18 cellular contexts compared by ENCODE assay signal in the genomic region with DNA sequence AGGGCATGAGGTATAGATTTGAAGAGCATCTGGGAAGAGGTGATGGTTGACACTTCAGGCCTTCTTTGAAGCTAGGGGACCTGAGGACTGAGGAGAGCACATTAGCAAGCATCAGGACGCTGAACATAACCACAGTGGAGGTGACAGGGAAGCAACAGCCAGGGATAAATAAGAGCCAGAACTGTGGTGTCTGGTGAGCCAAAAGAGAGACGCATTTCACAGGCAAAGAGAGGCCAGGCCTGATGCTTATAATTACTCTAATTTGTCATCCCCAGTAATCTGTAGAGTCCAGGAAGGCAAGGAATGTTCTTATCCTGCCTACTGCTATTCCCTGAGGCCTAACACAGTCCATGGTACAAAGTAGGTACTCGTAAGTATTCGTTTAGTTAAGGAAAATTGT. TPM values are rescaled to one million over a fixed set of nuclear protein-coding genes. Genes with fewer than 3 reads are reported as not detected.
DNase-seq lines count a peak whose midpoint lies in the region; ATAC-seq, FAIRE-seq and TF ChIP-seq lines count a peak whose summit lies in the region.
"Had no signal": no experiment of that assay in that cellular context is flagged by ENCODE, and none has a peak within 500 bp of the region (broad histone marks: within the 10 kb centered on the region; RNA-seq: fewer than 3 reads in every experiment).

No MANE protein-coding gene starts in this region.

- no peaks in the 10 kb centered on the region for H4K20me1 ChIP-seq in HepG2 (ENCODE audit: insufficient read depth, low read length)

- no peaks in the 10 kb centered on the region for H3K27me3 ChIP-seq in ascending aorta
- no peaks in the 10 kb centered on the region for H3K27me3 ChIP-seq in heart left ventricle
- no peaks in the 10 kb centered on the region for H3K27me3 ChIP-seq in thyroid gland
- H3K27me3 ChIP-seq in HepG2 (ENCODE audit: control insufficient read depth in 1 of 2, insufficient read depth in 2 of 2, low read length in 2 of 2), result no peaks in the 10 kb centered on the region

- TF ChIP-seq CTCF in ascending aorta (IDR thresholded peaks at IDR 0.05), result no peak
- TF ChIP-seq CTCF in heart left ventricle (IDR thresholded peaks at IDR 0.05), result no peak
- no peak for TF ChIP-seq CTCF in nephron (IDR thresholded peaks at IDR 0.05; ENCODE audit: unreplicated experiment in 3 of 3)
- TF ChIP-seq CTCF in thyroid gland (IDR thresholded peaks at IDR 0.05), result no peak
- no peak for TF ChIP-seq CTCF in HepG2 (CRISPR knock-in tag; IDR thresholded peaks at IDR 0.05)

- BruUV-seq in HepG2 (replicated peaks; lab: Mats Ljungman, UMichigan), result no TSS peak

- H3K79me2 ChIP-seq in HepG2 (ENCODE audit: insufficient read depth, low read length), result no peaks in the 10 kb centered on the region

- intact Hi-C loops in ascending aorta (cut with DNase I), result no loop called here
- intact Hi-C loops in heart left ventricle (cut with DNase I), result no loop called here
- intact Hi-C loops in thyroid gland (cut with DNase I), result loop anchor here (10.0 kb wide), 1 partner anchor 145 kb away; no protein-coding TSS in a partner anchor
- intact Hi-C loops in HepG2 (cut with micrococcal nuclease; ENCODE audit: unreplicated experiment), result no loop called here

- FAIRE-seq in HepG2 (lab: Jason Lieb, UNC), result no peak
- FAIRE-seq: GM12878, islet of Langerhans had no signal

- ATAC-seq in heart left ventricle, result peak in 3 of 4 donors; percentile 6 to 30 (median 25)
- ATAC-seq in natural killer cell treated with Interleukin-12 subunit alpha and Interleukin-12 subunit beta and Interleukin-15 and Interleukin-18, amount 100 ng/mL, for 72 hours, result no peak
- ATAC-seq in HepG2, result no peak
- ATAC-seq: activated T-helper 17 cell treated with anti-CD3 and anti-CD28 coated beads, Interleukin-2, amount 50 U/mL, for 72 hours; GM12878; T-cell had no signal

- no peak overlapping the region for H2AFZ ChIP-seq in HepG2 (ENCODE audit: low read length)

- TF ChIP-seq EP300 in HepG2 (IDR thresholded peaks at IDR 0.05; ENCODE audit: low read depth in 2 of 2, low read length in 2 of 2) (no peak), HepG2 (CRISPR knock-in tag; IDR thresholded peaks at IDR 0.05; ENCODE audit: borderline replicate concordance) (no peak)

- peaks cover 41% of the 10 kb centered on the region for H3K4me1 Mint-ChIP-seq in nephron
- peaks cover 16 to 24% of the 10 kb centered on the region in 2 donors for H3K4me1 Mint-ChIP-seq in natural killer cell treated with Interleukin-12 subunit alpha and Interleukin-12 subunit beta and Interleukin-15 and Interleukin-18, amount 100 ng/mL, for 72 hours (ENCODE audit: low read depth in 2 of 2)

- POLR2A ChIA-PET in HepG2 (lab: Yijun Ruan, JAX), result no interaction called here

- TF ChIP-seq POLR2A in heart left ventricle (IDR thresholded peaks at IDR 0.05) (no peak), thyroid gland (IDR thresholded peaks at IDR 0.05) (no peak), HepG2 (IDR thresholded peaks at IDR 0.05; ENCODE audit: insufficient read depth in 1 of 2, low read depth in 2 of 2, low read length in 2 of 2) (no peak)

- no peak overlapping the region for H3K4me3 Mint-ChIP-seq in nephron
- no peak overlapping the region for H3K4me3 Mint-ChIP-seq in natural killer cell treated with Interleukin-12 subunit alpha and Interleukin-12 subunit beta and Interleukin-15 and Interleukin-18, amount 100 ng/mL, for 72 hours
- H3K4me3 Mint-ChIP-seq: activated CD4-positive, alpha-beta memory T cell treated with anti-CD3 and anti-CD28 coated beads, Interleukin-2, amount 10 ng/mL, durations not matched to agents 7 days and 5 days; activated T-helper 17 cell treated with anti-CD3 and anti-CD28 coated beads, Interleukin-2, amount 50 U/mL, for 72 hours; stimulated activated naive CD8-positive, alpha-beta T cell treated with anti-CD3 and anti-CD28 coated beads, Interleukin-15, Interleukin-2, amounts not matched to agents 100 ng/mL and 50 ng/mL, for 24 hours; T-cell had no signal

- H3K27me3 Mint-ChIP-seq in nephron (ENCODE audit: low read depth), result peaks cover under 1% of the 10 kb centered on the region
- H3K27me3 Mint-ChIP-seq in natural killer cell treated with Interleukin-12 subunit alpha and Interleukin-12 subunit beta and Interleukin-15 and Interleukin-18, amount 100 ng/mL, for 72 hours, result no peaks in the 10 kb centered on the region
- H3K27me3 Mint-ChIP-seq: activated CD4-positive, alpha-beta memory T cell treated with anti-CD3 and anti-CD28 coated beads, Interleukin-2, amount 10 ng/mL, durations not matched to agents 7 days and 5 days; activated T-helper 17 cell treated with anti-CD3 and anti-CD28 coated beads, Interleukin-2, amount 50 U/mL, for 72 hours; stimulated activated naive CD8-positive, alpha-beta T cell treated with anti-CD3 and anti-CD28 coated beads, Interleukin-15, Interleukin-2, amounts not matched to agents 100 ng/mL and 50 ng/mL, for 24 hours; T-cell had no signal

- in situ Hi-C loops in HepG2 (cut with HindIII; ENCODE audit: extremely low pct_ligation_motif_present, low pct_unique_long_range_greater_than_20kb), result no loop called here

- DNase-seq in ascending aorta (ENCODE audit: low spot score in 2 of 2) (no peak), heart left ventricle (no peak), thyroid gland (no peak), HepG2 (ENCODE audit: low spot score) (no peak), amniotic stem cell (lab: John Stamatoyannopoulos, UW) (no peak), activated T-cell treated with anti-CD3 and anti-CD28 coated beads for 4 hours (no peak)
- DNase-seq in natural killer cell treated with Interleukin-12 subunit alpha and Interleukin-12 subunit beta and Interleukin-15 and Interleukin-18, amount 100 ng/mL, for 72 hours (ENCODE audit: low spot score), result no peak
- DNase-seq: activated CD4-positive, alpha-beta memory T cell treated with anti-CD3 and anti-CD28 coated beads, Interleukin-2, amount 10 ng/mL, durations not matched to agents 7 days and 5 days; COR-L47; cortex of kidney; Kasumi-1; NCI-H1417 treated with DMSO at 0.1 percent for 48 hours; T-cell had no signal

- no peak overlapping the region for H3K4me2 ChIP-seq in HepG2 (ENCODE audit: low read depth, low read length)

- H3K9ac ChIP-seq in HepG2 (ENCODE audit: insufficient read depth, low read depth, low read length), result no peak overlapping the region

- no peaks in the 10 kb centered on the region for H3K9me3 Mint-ChIP-seq in nephron
- H3K9me3 Mint-ChIP-seq in natural killer cell treated with Interleukin-12 subunit alpha and Interleukin-12 subunit beta and Interleukin-15 and Interleukin-18, amount 100 ng/mL, for 72 hours, result no peaks in the 10 kb centered on the region
- H3K9me3 Mint-ChIP-seq: activated CD4-positive, alpha-beta memory T cell treated with anti-CD3 and anti-CD28 coated beads, Interleukin-2, amount 10 ng/mL, durations not matched to agents 7 days and 5 days; activated T-helper 17 cell treated with anti-CD3 and anti-CD28 coated beads, Interleukin-2, amount 50 U/mL, for 72 hours; stimulated activated naive CD8-positive, alpha-beta T cell treated with anti-CD3 and anti-CD28 coated beads, Interleukin-15, Interleukin-2, amounts not matched to agents 100 ng/mL and 50 ng/mL, for 24 hours; T-cell had no signal

- H3K36me3 ChIP-seq in ascending aorta (no peaks in the 10 kb centered on the region), heart left ventricle (no peaks in the 10 kb centered on the region), thyroid gland (no peaks in the 10 kb centered on the region), HepG2 (replicated peaks in 1 of 2; ENCODE audit: control insufficient read depth in 1 of 2, insufficient read depth in 2 of 2, low read length in 2 of 2) (no peaks in the 10 kb centered on the region)

- peaks cover 10 to 58% of the 10 kb centered on the region in 2 donors for H3K4me1 ChIP-seq in ascending aorta
- peaks cover 0 to 62% (median 20%) of the 10 kb centered on the region in 12 donors for H3K4me1 ChIP-seq in heart left ventricle
- peaks cover 0 to 5% of the 10 kb centered on the region in 2 donors for H3K4me1 ChIP-seq in thyroid gland
- H3K4me1 ChIP-seq in HepG2 (ENCODE audit: insufficient read depth, low read length), result peaks cover 14% of the 10 kb centered on the region

- CTCF ChIA-PET in HepG2 (lab: Yijun Ruan, JAX; ENCODE audit: low intra/inter-chr PET ratio, low total read pairs), result no interaction called here

- peak overlapping the region in 2 of 3 experiments; percentile 8 to 44 for H3K27ac Mint-ChIP-seq in nephron
- no peak overlapping the region for H3K27ac Mint-ChIP-seq in natural killer cell treated with Interleukin-12 subunit alpha and Interleukin-12 subunit beta and Interleukin-15 and Interleukin-18, amount 100 ng/mL, for 72 hours
- H3K27ac Mint-ChIP-seq: activated CD4-positive, alpha-beta memory T cell treated with anti-CD3 and anti-CD28 coated beads, Interleukin-2, amount 10 ng/mL, durations not matched to agents 7 days and 5 days; activated T-helper 17 cell treated with anti-CD3 and anti-CD28 coated beads, Interleukin-2, amount 50 U/mL, for 72 hours; stimulated activated naive CD8-positive, alpha-beta T cell treated with anti-CD3 and anti-CD28 coated beads, Interleukin-15, Interleukin-2, amounts not matched to agents 100 ng/mL and 50 ng/mL, for 24 hours; T-cell had no signal

- peak overlapping the region; percentile 9 to 50 for H3K4me3 ChIP-seq in ascending aorta
- no peak overlapping the region for H3K4me3 ChIP-seq in heart left ventricle
- no peak overlapping the region for H3K4me3 ChIP-seq in thyroid gland (replicated peaks in 1 of 3)
- H3K4me3 ChIP-seq in HepG2 (replicated peaks in 1 of 3; ENCODE audit: insufficient read depth in 1 of 3, low read depth in 2 of 3, low read length in 3 of 3), result no peak overlapping the region
- H3K4me3 ChIP-seq: GM12878 had no signal

- TF ChIP-seq RAD21 in HepG2 (CRISPR knock-in tag; IDR thresholded peaks at IDR 0.05), result no peak

- H3K36me3 Mint-ChIP-seq in nephron (ENCODE audit: low read depth), result no peaks in the 10 kb centered on the region
- no peaks in the 10 kb centered on the region for H3K36me3 Mint-ChIP-seq in natural killer cell treated with Interleukin-12 subunit alpha and Interleukin-12 subunit beta and Interleukin-15 and Interleukin-18, amount 100 ng/mL, for 72 hours
- H3K36me3 Mint-ChIP-seq: T-cell had no signal

- WGBS in heart left ventricle, 4 donors, result 62 to 70% (median 65%) methylated on average over 4 of the region's 4 CpGs
- WGBS in thyroid gland, 2 donors, result 81 to 84% methylated on average over 4 of the region's 4 CpGs
- 94% methylated on average over 4 of the region's 4 CpGs for whole genome bisulfite sequencing in HepG2 (ENCODE audit: low lambda C conversion rate)

- H3K9me3 ChIP-seq in ascending aorta (no peaks in the 10 kb centered on the region), heart left ventricle (no peaks in the 10 kb centered on the region), thyroid gland (no peaks in the 10 kb centered on the region), HepG2 (ENCODE audit: low read length) (no peaks in the 10 kb centered on the region)

- H3K27ac ChIP-seq in ascending aorta (peak overlapping the region; percentile 93 to 94), heart left ventricle (peak overlapping the region in 11 of 12 donors; percentile 15 to 78 (median 64)), thyroid gland (peak overlapping the region; percentile 7 to 55 (median 37)), HepG2 (ENCODE audit: extremely low read length, insufficient read depth, low read length) (no peak overlapping the region)

RNA-seq across cellular contexts. Expression of gene FAS, which starts 10.4 kb away (rescaled TPM):
- 10.5 TPM for total RNA-seq in ascending aorta
- total RNA-seq in heart left ventricle, result 10 to 100 TPM in 2 of 9 donors, 1 to 10 TPM in 7; 2.6 to 15.6 (median 5.1) TPM
- 1 to 10 TPM; 1.6 to 3.2 TPM for polyA plus RNA-seq in heart left ventricle
- 10 to 100 TPM in 3 of 4 donors, 1 to 10 TPM in 1; 9.4 to 34.1 (median 17.4) TPM for total RNA-seq in thyroid gland
- total RNA-seq in natural killer cell treated with Interleukin-12 subunit alpha and Interleukin-12 subunit beta and Interleukin-15 and Interleukin-18, amount 100 ng/mL, for 72 hours, result 10 to 100 TPM; 48.3 to 73.0 TPM
- 15.0 and 17.9 TPM in 2 replicates for total RNA-seq in HepG2 (2016; rRNA removed; fragmentation: Illumina TruSeq; extraction: Trizol)
- total RNA-seq in HepG2 (2016; cell fraction: cytosol; rRNA removed; fragmentation: Illumina TruSeq; extraction: Trizol; ENCODE audit: low read depth), result 4.8 and 5.4 TPM in 2 replicates
- total RNA-seq in HepG2 (2016; cell fraction: insoluble cytoplasmic fraction; rRNA removed; fragmentation: Illumina TruSeq; extraction: Trizol), result 15.8 and 17.7 TPM in 2 replicates
- total RNA-seq in HepG2 (2016; cell fraction: membrane; rRNA removed; fragmentation: Illumina TruSeq; extraction: Trizol), result 11.2 and 12.0 TPM in 2 replicates
- 21.8 and 24.6 TPM in 2 replicates for total RNA-seq in HepG2 (2016; cell fraction: nucleus; rRNA removed; fragmentation: Illumina TruSeq; extraction: Trizol)
- 4.3 and 5.9 TPM in 2 replicates for polyA plus RNA-seq in HepG2 (2011; rRNA removed)
- polyA plus RNA-seq in HepG2 (2011; cell fraction: cytosol; rRNA removed), result 2.6 and 4.4 TPM in 2 replicates
- polyA plus RNA-seq in HepG2 (2011; cell fraction: nucleus; rRNA removed), result 3.1 and 3.5 TPM in 2 replicates
- polyA plus RNA-seq in HepG2 (2012), result 3.1 and 3.3 TPM in 2 replicates
- 3.1 and 3.6 TPM in 2 replicates for polyA plus RNA-seq in HepG2 (2016; cell fraction: cytosol; fragmentation: Illumina TruSeq; extraction: Trizol; ENCODE audit: low read depth)
- polyA plus RNA-seq in HepG2 (2016; cell fraction: insoluble cytoplasmic fraction; fragmentation: Illumina TruSeq; extraction: Trizol; ENCODE audit: low read depth), result 14.7 and 16.1 TPM in 2 replicates
- 6.2 and 7.4 TPM in 2 replicates for polyA plus RNA-seq in HepG2 (2016; cell fraction: membrane; fragmentation: Illumina TruSeq; extraction: Trizol; ENCODE audit: low read depth)
- polyA plus RNA-seq in HepG2 (2016; cell fraction: nucleus; fragmentation: Illumina TruSeq; extraction: Trizol; ENCODE audit: insufficient read depth, low read depth), result 29.8 and 31.9 TPM in 2 replicates
- polyA minus RNA-seq in HepG2 (2011; rRNA and poly(A)+ RNA removed; ENCODE audit: low replicate concordance), result 3.7 and 12.5 TPM in 2 replicates
- 3.7 and 4.0 TPM in 2 replicates for polyA minus RNA-seq in HepG2 (2011; cell fraction: cytosol; rRNA and poly(A)+ RNA removed)
- polyA minus RNA-seq in HepG2 (2011; cell fraction: nucleus; rRNA and poly(A)+ RNA removed), result 8.6 and 13.1 TPM in 2 replicates

RNA-seq across cellular contexts. Expression of gene ACTA2, which starts 27.7 kb away (rescaled TPM):
- total RNA-seq in ascending aorta (5,316 TPM), heart left ventricle (100 to 1,000 TPM in 4 of 9 donors, 10 to 100 TPM in 5; 70.9 to 244 (median 86.7) TPM), thyroid gland (100 to 1,000 TPM in 1 of 4 donors, 10 to 100 TPM in 3; 61.5 to 173 (median 72.2) TPM), HepG2 (2016; rRNA removed; fragmentation: Illumina TruSeq; extraction: Trizol) (58.1 and 59.9 TPM in 2 replicates)
- polyA plus RNA-seq in heart left ventricle (100 to 1,000 TPM; 110 to 122 TPM), HepG2 (2011; rRNA removed) (21.8 and 25.1 TPM in 2 replicates)
- 10 to 100 TPM in 1 of 2 donors, 1 to 10 TPM in 1; 8.4 to 19.7 TPM for total RNA-seq in natural killer cell treated with Interleukin-12 subunit alpha and Interleukin-12 subunit beta and Interleukin-15 and Interleukin-18, amount 100 ng/mL, for 72 hours
- 21.6 and 22.5 TPM in 2 replicates for total RNA-seq in HepG2 (2016; cell fraction: cytosol; rRNA removed; fragmentation: Illumina TruSeq; extraction: Trizol; ENCODE audit: low read depth)
- total RNA-seq in HepG2 (2016; cell fraction: insoluble cytoplasmic fraction; rRNA removed; fragmentation: Illumina TruSeq; extraction: Trizol), result 50.7 and 62.7 TPM in 2 replicates
- total RNA-seq in HepG2 (2016; cell fraction: membrane; rRNA removed; fragmentation: Illumina TruSeq; extraction: Trizol), result 33.4 and 39.8 TPM in 2 replicates
- 33.1 and 39.3 TPM in 2 replicates for total RNA-seq in HepG2 (2016; cell fraction: nucleus; rRNA removed; fragmentation: Illumina TruSeq; extraction: Trizol)
- polyA plus RNA-seq in HepG2 (2011; cell fraction: cytosol; rRNA removed), result 32.0 and 34.2 TPM in 2 replicates
- polyA plus RNA-seq in HepG2 (2011; cell fraction: nucleus; rRNA removed), result 20.1 and 23.1 TPM in 2 replicates
- 30.5 and 47.4 TPM in 2 replicates for polyA plus RNA-seq in HepG2 (2012)
- 30.8 and 35.7 TPM in 2 replicates for polyA plus RNA-seq in HepG2 (2016; cell fraction: cytosol; fragmentation: Illumina TruSeq; extraction: Trizol; ENCODE audit: low read depth)
- 81.9 and 99.8 TPM in 2 replicates for polyA plus RNA-seq in HepG2 (2016; cell fraction: insoluble cytoplasmic fraction; fragmentation: Illumina TruSeq; extraction: Trizol; ENCODE audit: low read depth)
- 45.1 and 45.4 TPM in 2 replicates for polyA plus RNA-seq in HepG2 (2016; cell fraction: membrane; fragmentation: Illumina TruSeq; extraction: Trizol; ENCODE audit: low read depth)
- polyA plus RNA-seq in HepG2 (2016; cell fraction: nucleus; fragmentation: Illumina TruSeq; extraction: Trizol; ENCODE audit: insufficient read depth, low read depth), result 60.8 and 61.8 TPM in 2 replicates
- polyA minus RNA-seq in HepG2 (2011; rRNA and poly(A)+ RNA removed; ENCODE audit: low replicate concordance), result 3.6 and 48.3 TPM in 2 replicates
- polyA minus RNA-seq in HepG2 (2011; cell fraction: cytosol; rRNA and poly(A)+ RNA removed), result 35.2 and 40.9 TPM in 2 replicates
- polyA minus RNA-seq in HepG2 (2011; cell fraction: nucleus; rRNA and poly(A)+ RNA removed), result 13.9 and 20.1 TPM in 2 replicates

Comparison
In these comparisons a context has a peak if more than half of its experiments do, and no peak if none do; other contexts are left out.
1. H3K4me3 ChIP-seq: peak in ascending aorta (2 of 2); none in heart left ventricle (0 of 12), thyroid gland (0 of 3) and HepG2 (0 of 3).
2. ATAC-seq: peak in heart left ventricle (3 of 4); none in natural killer cell treated with Interleukin-12 subunit alpha and Interleukin-12 subunit beta and Interleukin-15 and Interleukin-18, amount 100 ng/mL, for 72 hours (0 of 2) and HepG2 (single experiment).
3. H3K27ac Mint-ChIP-seq: peak in nephron (2 of 3); none in natural killer cell treated with Interleukin-12 subunit alpha and Interleukin-12 subunit beta and Interleukin-15 and Interleukin-18, amount 100 ng/mL, for 72 hours (0 of 2).
4. RNA of gene ACTA2, which starts 27.7 kb away (total RNA-seq): 5,316 TPM in ascending aorta (single experiment); 70.9 to 244 TPM in heart left ventricle, 61.5 to 173 TPM in thyroid gland, 21.6 to 62.7 TPM in HepG2 and 8.4 to 19.7 TPM in natural killer cell treated with Interleukin-12 subunit alpha and Interleukin-12 subunit beta and Interleukin-15 and Interleukin-18, amount 100 ng/mL, for 72 hours; every median in the first group is over 10 times any median in the second.